8 cellular contexts compared by ENCODE assay signal in the genomic region with DNA sequence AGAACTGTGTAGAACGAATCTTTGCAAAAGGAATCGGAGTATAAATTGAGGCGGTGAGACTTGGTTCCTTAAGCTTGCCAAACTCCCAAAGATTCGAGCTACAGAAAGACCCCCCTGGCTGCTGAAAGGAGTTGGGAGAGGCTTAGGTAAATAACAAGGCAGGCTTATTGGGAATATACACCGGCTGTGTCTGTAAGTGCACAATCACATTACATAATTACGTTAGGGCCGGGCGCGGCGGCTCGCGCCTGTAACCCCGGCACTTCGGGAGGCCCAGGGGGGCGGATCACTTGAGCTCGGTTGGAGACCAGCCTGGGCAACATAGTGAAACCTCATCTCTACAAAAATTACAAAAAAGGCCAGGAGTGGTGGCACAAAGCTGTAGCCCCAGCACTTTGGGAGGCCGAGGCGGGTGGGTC. TPM values are rescaled to one million over a fixed set of nuclear protein-coding genes. Genes with fewer than 3 reads are reported as not detected.
DNase-seq lines count a peak whose midpoint lies in the region; ATAC-seq and TF ChIP-seq lines count a peak whose summit lies in the region.

No MANE protein-coding gene starts in this region.

- peak; percentile 48 for DNase-seq in activated naive CD4-positive, alpha-beta T cell treated with anti-CD3 and anti-CD28 coated beads, Interleukin-2, amount 10 ng/mL, durations not matched to agents 7 days and 5 days
- DNase-seq in activated naive CD4-positive, alpha-beta T cell treated with anti-CD3 and anti-CD28 coated beads, Interleukin-2, amount 50 U/mL, for 16 hours: no peak
- no peak for DNase-seq in effector memory CD4-positive, alpha-beta T cell
- DNase-seq in natural killer cell treated with Interleukin-12 subunit alpha and Interleukin-12 subunit beta and Interleukin-15 and Interleukin-18, amount 100 ng/mL, for 72 hours (ENCODE audit: low spot score): no peak
- no peak for DNase-seq in cerebellum (ENCODE audit: low spot score)
- DNase-seq in medulla oblongata (ENCODE audit: extremely low spot score): no peak

- peaks cover 20% of the 10 kb centered on the region for H3K4me1 Mint-ChIP-seq in activated naive CD4-positive, alpha-beta T cell treated with anti-CD3 and anti-CD28 coated beads, Interleukin-2, amount 10 ng/mL, durations not matched to agents 7 days and 5 days
- peaks cover 14 to 20% of the 10 kb centered on the region in 2 donors for H3K4me1 Mint-ChIP-seq in natural killer cell treated with Interleukin-12 subunit alpha and Interleukin-12 subunit beta and Interleukin-15 and Interleukin-18, amount 100 ng/mL, for 72 hours (ENCODE audit: low read depth in 2 of 2)

- no peaks in the 10 kb centered on the region for H3K9me3 ChIP-seq in effector memory CD4-positive, alpha-beta T cell (ENCODE audit: control insufficient read depth, low read length)

- H3K36me3 ChIP-seq in effector memory CD4-positive, alpha-beta T cell (ENCODE audit: control insufficient read depth, insufficient read depth, low read length): no peaks in the 10 kb centered on the region

- peak overlapping the region; percentile 78 for H3K27ac Mint-ChIP-seq in activated naive CD4-positive, alpha-beta T cell treated with anti-CD3 and anti-CD28 coated beads, Interleukin-2, amount 10 ng/mL, durations not matched to agents 7 days and 5 days
- peak overlapping the region; percentile 68 to 81 for H3K27ac Mint-ChIP-seq in natural killer cell treated with Interleukin-12 subunit alpha and Interleukin-12 subunit beta and Interleukin-15 and Interleukin-18, amount 100 ng/mL, for 72 hours

- CTCF ChIA-PET in activated naive CD4-positive, alpha-beta T cell treated with anti-CD3 and anti-CD28 coated beads, Interleukin-2, amount 10 ng/mL, durations not matched to agents 7 days and 5 days (lab: Charles Lee): interaction anchor here (0.6 to 1.8 kb wide), 15 partner anchors 9 to 211 kb away, joined by 3 to 7 read pairs (median 4); a partner anchor contains a TSS

- H3K27me3 Mint-ChIP-seq in activated naive CD4-positive, alpha-beta T cell treated with anti-CD3 and anti-CD28 coated beads, Interleukin-2, amount 10 ng/mL, durations not matched to agents 7 days and 5 days: peaks cover 46% of the 10 kb centered on the region
- H3K27me3 Mint-ChIP-seq in natural killer cell treated with Interleukin-12 subunit alpha and Interleukin-12 subunit beta and Interleukin-15 and Interleukin-18, amount 100 ng/mL, for 72 hours: peaks cover 0 to under 1% of the 10 kb centered on the region in 2 donors

- H3K27ac ChIP-seq in effector memory CD4-positive, alpha-beta T cell (ENCODE audit: insufficient read depth, low read length, poor library complexity, severe bottlenecking): peak overlapping the region; percentile 5

- H3K4me1 ChIP-seq in effector memory CD4-positive, alpha-beta T cell (ENCODE audit: control insufficient read depth, insufficient read depth, low read length, poor library complexity, severe bottlenecking): peaks cover 17% of the 10 kb centered on the region

- H3K9me3 Mint-ChIP-seq in activated naive CD4-positive, alpha-beta T cell treated with anti-CD3 and anti-CD28 coated beads, Interleukin-2, amount 10 ng/mL, durations not matched to agents 7 days and 5 days: no peaks in the 10 kb centered on the region
- no peaks in the 10 kb centered on the region for H3K9me3 Mint-ChIP-seq in natural killer cell treated with Interleukin-12 subunit alpha and Interleukin-12 subunit beta and Interleukin-15 and Interleukin-18, amount 100 ng/mL, for 72 hours

- no peaks in the 10 kb centered on the region for H3K36me3 Mint-ChIP-seq in activated naive CD4-positive, alpha-beta T cell treated with anti-CD3 and anti-CD28 coated beads, Interleukin-2, amount 10 ng/mL, durations not matched to agents 7 days and 5 days
- no peaks in the 10 kb centered on the region for H3K36me3 Mint-ChIP-seq in natural killer cell treated with Interleukin-12 subunit alpha and Interleukin-12 subunit beta and Interleukin-15 and Interleukin-18, amount 100 ng/mL, for 72 hours

- ATAC-seq in natural killer cell treated with Interleukin-12 subunit alpha and Interleukin-12 subunit beta and Interleukin-15 and Interleukin-18, amount 100 ng/mL, for 72 hours: peak; percentile 1 to 17
- ATAC-seq in HG02840 (IDR thresholded peaks at IDR 0.05; ENCODE audit: low FRiP score, unreplicated experiment): no peak

- no peaks in the 10 kb centered on the region for H3K27me3 ChIP-seq in effector memory CD4-positive, alpha-beta T cell (replicated peaks; ENCODE audit: control insufficient read depth, insufficient read depth, low read length, poor library complexity, severe bottlenecking)

- H3K4me3 Mint-ChIP-seq in activated naive CD4-positive, alpha-beta T cell treated with anti-CD3 and anti-CD28 coated beads, Interleukin-2, amount 10 ng/mL, durations not matched to agents 7 days and 5 days: peak overlapping the region; percentile 79
- peak overlapping the region; percentile 86 for H3K4me3 Mint-ChIP-seq in natural killer cell treated with Interleukin-12 subunit alpha and Interleukin-12 subunit beta and Interleukin-15 and Interleukin-18, amount 100 ng/mL, for 72 hours

- H3K4me3 ChIP-seq in effector memory CD4-positive, alpha-beta T cell (ENCODE audit: insufficient read depth, low read depth, low read length, poor library complexity, severe bottlenecking): peak overlapping the region; percentile 51

TF ChIP-seq in PFSK-1, 5 proteins besides CTCF, POLR2A, EP300 and RAD21:
- TF ChIP-seq TAF1 (IDR thresholded peaks at IDR 0.05; ENCODE audit: borderline replicate concordance, insufficient read depth, low read length) (no peak), SIN3A (IDR thresholded peaks at IDR 0.05; ENCODE audit: borderline replicate concordance, insufficient read depth, low read length) (0 out of 2 replicates have a peak, but pooled peaks have one; percentile 26)
- TF ChIP-seq, protein P1, sequence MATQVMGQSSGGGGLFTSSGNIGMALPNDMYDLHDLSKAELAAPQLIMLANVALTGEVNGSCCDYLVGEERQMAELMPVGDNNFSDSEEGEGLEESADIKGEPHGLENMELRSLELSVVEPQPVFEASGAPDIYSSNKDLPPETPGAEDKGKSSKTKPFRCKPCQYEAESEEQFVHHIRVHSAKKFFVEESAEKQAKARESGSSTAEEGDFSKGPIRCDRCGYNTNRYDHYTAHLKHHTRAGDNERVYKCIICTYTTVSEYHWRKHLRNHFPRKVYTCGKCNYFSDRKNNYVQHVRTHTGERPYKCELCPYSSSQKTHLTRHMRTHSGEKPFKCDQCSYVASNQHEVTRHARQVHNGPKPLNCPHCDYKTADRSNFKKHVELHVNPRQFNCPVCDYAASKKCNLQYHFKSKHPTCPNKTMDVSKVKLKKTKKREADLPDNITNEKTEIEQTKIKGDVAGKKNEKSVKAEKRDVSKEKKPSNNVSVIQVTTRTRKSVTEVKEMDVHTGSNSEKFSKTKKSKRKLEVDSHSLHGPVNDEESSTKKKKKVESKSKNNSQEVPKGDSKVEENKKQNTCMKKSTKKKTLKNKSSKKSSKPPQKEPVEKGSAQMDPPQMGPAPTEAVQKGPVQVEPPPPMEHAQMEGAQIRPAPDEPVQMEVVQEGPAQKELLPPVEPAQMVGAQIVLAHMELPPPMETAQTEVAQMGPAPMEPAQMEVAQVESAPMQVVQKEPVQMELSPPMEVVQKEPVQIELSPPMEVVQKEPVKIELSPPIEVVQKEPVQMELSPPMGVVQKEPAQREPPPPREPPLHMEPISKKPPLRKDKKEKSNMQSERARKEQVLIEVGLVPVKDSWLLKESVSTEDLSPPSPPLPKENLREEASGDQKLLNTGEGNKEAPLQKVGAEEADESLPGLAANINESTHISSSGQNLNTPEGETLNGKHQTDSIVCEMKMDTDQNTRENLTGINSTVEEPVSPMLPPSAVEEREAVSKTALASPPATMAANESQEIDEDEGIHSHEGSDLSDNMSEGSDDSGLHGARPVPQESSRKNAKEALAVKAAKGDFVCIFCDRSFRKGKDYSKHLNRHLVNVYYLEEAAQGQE (IDR thresholded peaks at IDR 0.05; ENCODE audit: insufficient read depth in 1 of 2, low read depth in 2 of 2, low read length in 2 of 2): no peak

RNA-seq across cellular contexts. Expression of a gene that starts 12.2 kb away (rescaled TPM):
- 82.9 TPM for polyA plus RNA-seq in PFSK-1 (2012; ENCODE audit: insufficient read length, low read depth)
- total RNA-seq in natural killer cell treated with Interleukin-12 subunit alpha and Interleukin-12 subunit beta and Interleukin-15 and Interleukin-18, amount 100 ng/mL, for 72 hours: 10 to 100 TPM; 35.0 to 62.7 TPM
- total RNA-seq in cerebellum: 12.2 TPM

RNA-seq across cellular contexts. Expression of a gene that starts 16.6 kb away (rescaled TPM):
- polyA plus RNA-seq in PFSK-1 (2012; ENCODE audit: insufficient read length, low read depth): 10.3 TPM
- total RNA-seq in natural killer cell treated with Interleukin-12 subunit alpha and Interleukin-12 subunit beta and Interleukin-15 and Interleukin-18, amount 100 ng/mL, for 72 hours: not detected
- 0.36 TPM for total RNA-seq in cerebellum
